In genomic region chr12:53752651-53753050, GRCh38 we compare ENCODE assay signal across 23 cellular contexts. TPM values are rescaled to one million over a fixed set of nuclear protein-coding genes. Genes with fewer than 3 reads are reported as not detected.
"Had no signal": no experiment of that assay in that cellular context is flagged by ENCODE, and none has a peak within 500 bp of the region (broad histone marks: within the 10 kb centered on the region; RNA-seq: fewer than 3 reads in every experiment).

No MANE protein-coding gene starts in this region.

- H3K36me3 ChIP-seq: ascending aorta, left lung, ovary, sigmoid colon, stomach, upper lobe of left lung had no signal

- H3K27ac ChIP-seq: ascending aorta, left lung, ovary, testis, upper lobe of left lung had no signal

- DNase-seq: activated CD4-positive, alpha-beta T cell treated with anti-CD3 and anti-CD28 coated beads, Interleukin-2, amount 10 ng/mL, durations not matched to agents 7 days and 5 days; activated CD8-positive, alpha-beta T cell treated with anti-CD3 and anti-CD28 coated beads, Interleukin-2, amount 10 ng/mL, durations not matched to agents 7 days and 5 days; activated effector memory CD4-positive, alpha-beta T cell treated with Interleukin-2 at 50 U/mL for 16 hours; activated T-cell treated with anti-CD3 and anti-CD28 coated beads, Interleukin-2, amount 50 U/mL, for 4 hours; cortex of kidney; erythroblast; left lung; sigmoid colon; stimulated activated CD4-positive, alpha-beta T cell treated with anti-CD3 and anti-CD28 coated beads, Interleukin-4, amount 100 ng/mL, for 24 hours; stomach; T-helper 1 cell; T-helper 9 cell; testis had no signal

- ATAC-seq: activated CD4-positive, CD25-positive, alpha-beta regulatory T cell treated with anti-CD3 and anti-CD28 coated beads, Interleukin-2, amount 50 U/mL, for 24 hours; stimulated activated effector memory CD8-positive, alpha-beta T cell treated with anti-CD3 and anti-CD28 coated beads, Interleukin-12 subunit alpha, Interleukin-12 subunit beta, amount 100 ng/mL, for 72 hours had no signal

- H3K27me3 ChIP-seq: ovary, testis had no signal

- H3K9me3 ChIP-seq: ascending aorta, left lung, ovary, sigmoid colon, stomach, testis, upper lobe of left lung had no signal

RNA-seq across cellular contexts. Expression of gene CISTR, which starts 0.9 kb away (rescaled TPM):
- total RNA-seq: activated CD4-positive, alpha-beta T cell treated with anti-CD3 and anti-CD28 coated beads, Interleukin-2, amount 10 ng/mL, durations not matched to agents 7 days and 5 days; activated CD8-positive, alpha-beta T cell treated with anti-CD3 and anti-CD28 coated beads, Interleukin-2, amount 10 ng/mL, durations not matched to agents 7 days and 5 days; activated T-cell treated with anti-CD3 and anti-CD28 coated beads, Interleukin-2, amount 50 U/mL, for 4 hours; ascending aorta; frontal cortex; kidney epithelial cell; left lung; mononuclear cell; ovary; pulmonary artery endothelial cell; sigmoid colon; stomach; testis; upper lobe of left lung had no signal
- polyA plus RNA-seq: adipose tissue, ovary, sigmoid colon, stomach had no signal
